ENCODE assay signal across 30 cellular contexts in the genomic region with DNA sequence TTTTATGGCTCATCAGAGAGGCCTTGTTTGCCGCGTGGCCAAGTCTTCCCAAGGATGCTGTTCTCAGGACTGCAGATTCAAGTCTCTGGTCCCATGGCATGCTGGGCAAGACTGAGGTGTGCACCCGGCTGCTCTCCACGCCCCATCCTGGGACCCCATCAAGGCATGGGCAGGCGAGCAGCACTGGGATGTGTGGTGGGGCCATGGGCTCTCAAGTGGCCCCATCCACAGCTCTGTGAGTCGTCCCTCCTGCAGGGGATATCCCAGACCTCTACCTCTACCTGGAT. TPM values are rescaled to one million over a fixed set of nuclear protein-coding genes. Genes with fewer than 3 reads are reported as not detected.
"Had no signal": no experiment of that assay in that cellular context is flagged by ENCODE, and none has a peak within 500 bp of the region (broad histone marks: within the 10 kb centered on the region; RNA-seq: fewer than 3 reads in every experiment).

No MANE protein-coding gene starts in this region.

- H3K27ac Mint-ChIP-seq: activated B cell treated with CpG ODN at 0.5 μM for 24 hours; activated naive CD4-positive, alpha-beta T cell treated with anti-CD3 and anti-CD28 coated beads, Interleukin-2, amount 50 U/mL, for 72 hours; activated T-helper 17 cell treated with anti-CD3 and anti-CD28 coated beads, Interleukin-2, amount 50 U/mL, for 72 hours; memory B cell; progenitor cell of endocrine pancreas; stimulated activated effector memory CD8-positive, alpha-beta T cell treated with anti-CD3 and anti-CD28 coated beads, Interleukin-12 subunit alpha, Interleukin-12 subunit beta, amount 100 ng/mL, for 72 hours; stimulated activated naive CD8-positive, alpha-beta T cell treated with anti-CD3 and anti-CD28 coated beads, Interleukin-15, Interleukin-2, amounts not matched to agents 100 ng/mL and 50 ng/mL, for 24 hours had no signal

- H3K9me3 Mint-ChIP-seq: activated T-helper 17 cell treated with anti-CD3 and anti-CD28 coated beads, Interleukin-2, amount 50 U/mL, for 72 hours had no signal

- H3K4me3 Mint-ChIP-seq: activated B cell treated with CpG ODN at 0.5 μM for 24 hours; activated T-helper 17 cell treated with anti-CD3 and anti-CD28 coated beads, Interleukin-2, amount 50 U/mL, for 72 hours; memory B cell; stimulated activated effector memory CD8-positive, alpha-beta T cell treated with anti-CD3 and anti-CD28 coated beads, Interleukin-12 subunit alpha, Interleukin-12 subunit beta, amount 100 ng/mL, for 72 hours; stimulated activated naive CD8-positive, alpha-beta T cell treated with anti-CD3 and anti-CD28 coated beads, Interleukin-15, Interleukin-2, amounts not matched to agents 100 ng/mL and 50 ng/mL, for 24 hours had no signal

- DNase-seq: activated B cell treated with CpG ODN at 0.5 μM for 24 hours; activated CD8-positive, alpha-beta memory T cell treated with anti-CD3 and anti-CD28 coated beads for 24 hours; activated gamma-delta T cell treated with Interleukin-2 at 50 U/mL for 16 hours; adrenal gland; body of pancreas; colonic mucosa; effector memory CD4-positive, alpha-beta T cell; erythroblast; gastrocnemius medialis; glutamatergic neuron; left colon; midbrain; naive thymus-derived CD4-positive, alpha-beta T cell; small intestine; stimulated activated CD4-positive, alpha-beta T cell treated with anti-CD3 and anti-CD28 coated beads, Interleukin-4, amount 100 ng/mL, for 24 hours; trophoblast cell had no signal

- H3K36me3 Mint-ChIP-seq: stimulated activated effector memory CD8-positive, alpha-beta T cell treated with anti-CD3 and anti-CD28 coated beads, Interleukin-12 subunit alpha, Interleukin-12 subunit beta, amount 100 ng/mL, for 72 hours had no signal

- H3K4me1 Mint-ChIP-seq: activated T-helper 17 cell treated with anti-CD3 and anti-CD28 coated beads, Interleukin-2, amount 50 U/mL, for 72 hours; memory B cell; stimulated activated effector memory CD8-positive, alpha-beta T cell treated with anti-CD3 and anti-CD28 coated beads, Interleukin-12 subunit alpha, Interleukin-12 subunit beta, amount 100 ng/mL, for 72 hours had no signal

- H3K9me3 ChIP-seq: adrenal gland, body of pancreas, colonic mucosa, gastrocnemius medialis, thoracic aorta had no signal

- ATAC-seq: activated naive CD4-positive, alpha-beta T cell treated with anti-CD3 and anti-CD28 coated beads, Interleukin-2, amount 50 U/mL, for 72 hours; activated T-helper 17 cell treated with anti-CD3 and anti-CD28 coated beads, Interleukin-2, amount 50 U/mL, for 72 hours; body of pancreas; gastrocnemius medialis; naive thymus-derived CD4-positive, alpha-beta T cell; stimulated activated effector memory CD8-positive, alpha-beta T cell treated with anti-CD3 and anti-CD28 coated beads, Interleukin-12 subunit alpha, Interleukin-12 subunit beta, amount 100 ng/mL, for 72 hours had no signal

- H3K27me3 Mint-ChIP-seq: activated T-helper 17 cell treated with anti-CD3 and anti-CD28 coated beads, Interleukin-2, amount 50 U/mL, for 72 hours had no signal

RNA-seq across cellular contexts. Expression of a gene that starts 13.1 kb away (rescaled TPM):
- total RNA-seq: activated B cell treated with CpG ODN at 0.5 μM for 24 hours; activated naive CD4-positive, alpha-beta T cell treated with anti-CD3 and anti-CD28 coated beads, Interleukin-2, amount 50 U/mL, for 72 hours; activated T-helper 17 cell treated with anti-CD3 and anti-CD28 coated beads, Interleukin-2, amount 50 U/mL, for 72 hours; adrenal gland; aorta; body of pancreas; dermis microvascular lymphatic vessel endothelial cell; hepatocyte; osteoblast; progenitor cell of endocrine pancreas; renal cortical epithelial cell; subcutaneous adipose tissue; T-helper 2 cell treated with Interferon-gamma antibody and Interleukin-4, amounts not matched to agents 100 ng/mL and 5 ng/mL, for 36 hours; thoracic aorta had no signal

RNA-seq across cellular contexts. Expression of a gene that starts 46.4 kb away (rescaled TPM):
- total RNA-seq: activated B cell treated with CpG ODN at 0.5 μM for 24 hours; activated T-helper 17 cell treated with anti-CD3 and anti-CD28 coated beads, Interleukin-2, amount 50 U/mL, for 72 hours; osteoblast; renal cortical epithelial cell had no signal

RNA-seq across cellular contexts. Expression of a gene that starts 53.6 kb away (rescaled TPM):
- total RNA-seq: activated B cell treated with CpG ODN at 0.5 μM for 24 hours; body of pancreas; osteoblast; T-helper 2 cell treated with Interferon-gamma antibody and Interleukin-4, amounts not matched to agents 100 ng/mL and 5 ng/mL, for 36 hours had no signal
